In the genomic region with DNA sequence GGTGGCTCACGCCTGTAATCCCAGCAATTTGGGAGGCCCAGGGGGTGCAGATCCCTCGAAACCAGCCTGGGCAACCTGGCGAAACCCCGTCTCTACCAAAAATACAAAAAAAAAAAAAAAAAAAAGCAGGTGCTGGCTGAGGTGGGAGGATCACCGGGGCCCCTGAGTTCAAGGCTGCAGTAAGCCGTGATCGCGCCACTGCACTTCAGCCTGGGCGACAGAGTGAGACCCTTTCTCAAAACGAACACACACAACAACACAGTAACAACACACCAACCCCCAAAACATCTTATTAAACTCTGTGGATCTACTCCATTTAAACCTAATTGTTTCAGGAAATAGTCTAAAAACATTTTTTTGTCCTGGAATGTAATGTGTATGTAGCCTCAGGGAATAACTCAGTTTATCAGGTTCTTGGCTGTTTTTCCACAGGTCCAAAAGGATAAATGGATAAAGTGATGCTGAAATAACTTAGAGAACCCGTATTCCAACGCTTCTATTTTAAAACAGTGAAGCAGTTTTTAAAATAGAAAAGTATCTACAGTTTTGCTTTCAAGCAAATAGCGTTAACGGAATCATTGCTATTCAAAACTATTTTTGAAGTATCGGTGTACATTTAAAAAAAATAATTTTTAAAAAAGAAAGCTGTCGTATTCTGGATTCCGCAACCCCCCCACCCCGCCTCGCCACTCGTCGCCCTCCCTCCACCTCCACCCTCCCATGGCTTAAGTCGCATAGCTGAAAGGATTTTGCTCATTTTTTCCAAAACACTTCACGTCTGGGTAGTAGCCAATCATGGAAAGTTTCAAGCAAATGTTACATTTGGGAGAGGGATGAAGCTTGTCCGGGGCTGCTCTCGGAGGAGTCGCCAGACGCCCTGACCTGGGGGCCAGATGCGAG, we compare ENCODE assay signal across 8 cellular contexts. TPM values are rescaled to one million over a fixed set of nuclear protein-coding genes. Genes with fewer than 3 reads are reported as not detected.
DNase-seq lines count a peak whose midpoint lies in the region; ATAC-seq and TF ChIP-seq lines count a peak whose summit lies in the region.

No MANE protein-coding gene starts in this region.

- TF ChIP-seq RAD21 in Ishikawa (IDR thresholded peaks at IDR 0.05; ENCODE audit: low read depth): no peak

- H3K4me1 ChIP-seq in skeletal muscle satellite cell (ENCODE audit: control insufficient read depth, insufficient read depth, low read length): peaks cover 5% of the 10 kb centered on the region

- intact Hi-C loops in activated T-helper 2 cell treated with anti-CD3 and anti-CD28 coated beads, Interferon-gamma antibody, Interleukin-2, Interleukin-4, amounts not matched to agents 10 μg/mL and 5 μg/mL and 100 μg/mL, durations not matched to agents 14 hours and 24 hours and 36 hours (cut with micrococcal nuclease): loop anchor here (1.0 to 5.0 kb wide), 7 partner anchors 29 to 472 kb away; a partner anchor contains a TSS

- H3K27me3 Mint-ChIP-seq in activated T-helper 2 cell treated with anti-CD3 and anti-CD28 coated beads, Interferon-gamma antibody, Interleukin-2, Interleukin-4, amounts not matched to agents 10 μg/mL and 5 μg/mL and 100 μg/mL, durations not matched to agents 14 hours and 24 hours and 36 hours (ENCODE audit: low read depth): no peaks in the 10 kb centered on the region
- peaks cover 6% of the 10 kb centered on the region for H3K27me3 Mint-ChIP-seq in glutamatergic neuron (ENCODE audit: unreplicated experiment)

- peaks cover 12% of the 10 kb centered on the region for H3K36me3 ChIP-seq in skeletal muscle satellite cell (ENCODE audit: insufficient read depth, low read length)

- TF ChIP-seq CTCF in glutamatergic neuron (IDR thresholded peaks at IDR 0.05; ENCODE audit: partially characterized antibody, unreplicated experiment): no peak

- peak overlapping the region; percentile 99 for H3K4me2 ChIP-seq in skeletal muscle satellite cell (ENCODE audit: low read length)

- H3K4me1 Mint-ChIP-seq in activated T-helper 2 cell treated with anti-CD3 and anti-CD28 coated beads, Interferon-gamma antibody, Interleukin-2, Interleukin-4, amounts not matched to agents 10 μg/mL and 5 μg/mL and 100 μg/mL, durations not matched to agents 14 hours and 24 hours and 36 hours (ENCODE audit: low read depth): peaks cover 34% of the 10 kb centered on the region
- H3K4me1 Mint-ChIP-seq in glutamatergic neuron (ENCODE audit: low read depth, unreplicated experiment): peaks cover 16% of the 10 kb centered on the region

- H3K9me3 ChIP-seq in skeletal muscle satellite cell (replicated peaks; ENCODE audit: low read length): no peaks in the 10 kb centered on the region

- H3K27ac Mint-ChIP-seq in activated T-helper 2 cell treated with anti-CD3 and anti-CD28 coated beads, Interferon-gamma antibody, Interleukin-2, Interleukin-4, amounts not matched to agents 10 μg/mL and 5 μg/mL and 100 μg/mL, durations not matched to agents 14 hours and 24 hours and 36 hours: peak overlapping the region; percentile 94
- peak overlapping the region; percentile 96 for H3K27ac Mint-ChIP-seq in glutamatergic neuron (ENCODE audit: unreplicated experiment)

- ATAC-seq in GM18870 (IDR thresholded peaks at IDR 0.05; ENCODE audit: unreplicated experiment): no peak

- peak overlapping the region; percentile 85 for H3K4me3 ChIP-seq in skeletal muscle satellite cell (ENCODE audit: low read length)

- H3K27me3 ChIP-seq in skeletal muscle satellite cell (ENCODE audit: control insufficient read depth, insufficient read depth, low read length): no peaks in the 10 kb centered on the region

- H3K9ac ChIP-seq in skeletal muscle satellite cell (ENCODE audit: low read depth, low read length): peak overlapping the region; percentile 87

- H3K4me3 Mint-ChIP-seq in activated T-helper 2 cell treated with anti-CD3 and anti-CD28 coated beads, Interferon-gamma antibody, Interleukin-2, Interleukin-4, amounts not matched to agents 10 μg/mL and 5 μg/mL and 100 μg/mL, durations not matched to agents 14 hours and 24 hours and 36 hours (ENCODE audit: low read depth): peak overlapping the region; percentile 91
- H3K4me3 Mint-ChIP-seq in glutamatergic neuron (ENCODE audit: unreplicated experiment): peak overlapping the region; percentile 90

- H3K36me3 Mint-ChIP-seq in activated T-helper 2 cell treated with anti-CD3 and anti-CD28 coated beads, Interferon-gamma antibody, Interleukin-2, Interleukin-4, amounts not matched to agents 10 μg/mL and 5 μg/mL and 100 μg/mL, durations not matched to agents 14 hours and 24 hours and 36 hours (ENCODE audit: low read depth): peaks cover 27% of the 10 kb centered on the region
- H3K36me3 Mint-ChIP-seq in glutamatergic neuron (ENCODE audit: unreplicated experiment): no peaks in the 10 kb centered on the region

- DNase-seq in COLO829 (ENCODE audit: low spot score) (peak; percentile 13), glutamatergic neuron (no peak), medulla oblongata (ENCODE audit: extremely low spot score) (no peak), NCI-H69 (lab: John Stamatoyannopoulos, UW) (no peak)
- no peak for DNase-seq in activated T-helper 2 cell treated with anti-CD3 and anti-CD28 coated beads, Interferon-gamma antibody, Interleukin-2, Interleukin-4, amounts not matched to agents 10 μg/mL and 5 μg/mL and 100 μg/mL, durations not matched to agents 14 hours and 24 hours and 36 hours (ENCODE audit: low spot score)

- TF ChIP-seq EP300 in Ishikawa (IDR thresholded peaks at IDR 0.05; ENCODE audit: borderline replicate concordance): peak; percentile 14; the same call in 1 of the 2 replicates

- no peaks in the 10 kb centered on the region for H3K9me3 Mint-ChIP-seq in activated T-helper 2 cell treated with anti-CD3 and anti-CD28 coated beads, Interferon-gamma antibody, Interleukin-2, Interleukin-4, amounts not matched to agents 10 μg/mL and 5 μg/mL and 100 μg/mL, durations not matched to agents 14 hours and 24 hours and 36 hours
- peaks cover 15% of the 10 kb centered on the region for H3K9me3 Mint-ChIP-seq in glutamatergic neuron (ENCODE audit: unreplicated experiment)

TF ChIP-seq in Ishikawa, 13 proteins besides CTCF, POLR2A, EP300 and RAD21:
- TF ChIP-seq, protein P1, sequence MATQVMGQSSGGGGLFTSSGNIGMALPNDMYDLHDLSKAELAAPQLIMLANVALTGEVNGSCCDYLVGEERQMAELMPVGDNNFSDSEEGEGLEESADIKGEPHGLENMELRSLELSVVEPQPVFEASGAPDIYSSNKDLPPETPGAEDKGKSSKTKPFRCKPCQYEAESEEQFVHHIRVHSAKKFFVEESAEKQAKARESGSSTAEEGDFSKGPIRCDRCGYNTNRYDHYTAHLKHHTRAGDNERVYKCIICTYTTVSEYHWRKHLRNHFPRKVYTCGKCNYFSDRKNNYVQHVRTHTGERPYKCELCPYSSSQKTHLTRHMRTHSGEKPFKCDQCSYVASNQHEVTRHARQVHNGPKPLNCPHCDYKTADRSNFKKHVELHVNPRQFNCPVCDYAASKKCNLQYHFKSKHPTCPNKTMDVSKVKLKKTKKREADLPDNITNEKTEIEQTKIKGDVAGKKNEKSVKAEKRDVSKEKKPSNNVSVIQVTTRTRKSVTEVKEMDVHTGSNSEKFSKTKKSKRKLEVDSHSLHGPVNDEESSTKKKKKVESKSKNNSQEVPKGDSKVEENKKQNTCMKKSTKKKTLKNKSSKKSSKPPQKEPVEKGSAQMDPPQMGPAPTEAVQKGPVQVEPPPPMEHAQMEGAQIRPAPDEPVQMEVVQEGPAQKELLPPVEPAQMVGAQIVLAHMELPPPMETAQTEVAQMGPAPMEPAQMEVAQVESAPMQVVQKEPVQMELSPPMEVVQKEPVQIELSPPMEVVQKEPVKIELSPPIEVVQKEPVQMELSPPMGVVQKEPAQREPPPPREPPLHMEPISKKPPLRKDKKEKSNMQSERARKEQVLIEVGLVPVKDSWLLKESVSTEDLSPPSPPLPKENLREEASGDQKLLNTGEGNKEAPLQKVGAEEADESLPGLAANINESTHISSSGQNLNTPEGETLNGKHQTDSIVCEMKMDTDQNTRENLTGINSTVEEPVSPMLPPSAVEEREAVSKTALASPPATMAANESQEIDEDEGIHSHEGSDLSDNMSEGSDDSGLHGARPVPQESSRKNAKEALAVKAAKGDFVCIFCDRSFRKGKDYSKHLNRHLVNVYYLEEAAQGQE (IDR thresholded peaks at IDR 0.05; ENCODE audit: low read depth): no peak
- no peak for TF ChIP-seq CREB1 (IDR thresholded peaks at IDR 0.05; ENCODE audit: low read depth)
- TF ChIP-seq YY1 (IDR thresholded peaks at IDR 0.05; ENCODE audit: low read depth): no peak
- TF ChIP-seq, protein P2, sequence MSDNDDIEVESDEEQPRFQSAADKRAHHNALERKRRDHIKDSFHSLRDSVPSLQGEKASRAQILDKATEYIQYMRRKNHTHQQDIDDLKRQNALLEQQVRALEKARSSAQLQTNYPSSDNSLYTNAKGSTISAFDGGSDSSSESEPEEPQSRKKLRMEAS (IDR thresholded peaks at IDR 0.05): no peak
- no peak for TF ChIP-seq NFIC (IDR thresholded peaks at IDR 0.05)
- no peak; the same call in 1 of the 2 replicates for TF ChIP-seq TEAD4 (IDR thresholded peaks at IDR 0.05)
- TF ChIP-seq EGR1 (IDR thresholded peaks at IDR 0.05): no peak
- TF ChIP-seq ZBTB7A (IDR thresholded peaks at IDR 0.05; ENCODE audit: low read depth): no peak
- TF ChIP-seq FOXM1 (IDR thresholded peaks at IDR 0.05; ENCODE audit: borderline replicate concordance, low read depth): no peak
- TF ChIP-seq, protein P3, sequence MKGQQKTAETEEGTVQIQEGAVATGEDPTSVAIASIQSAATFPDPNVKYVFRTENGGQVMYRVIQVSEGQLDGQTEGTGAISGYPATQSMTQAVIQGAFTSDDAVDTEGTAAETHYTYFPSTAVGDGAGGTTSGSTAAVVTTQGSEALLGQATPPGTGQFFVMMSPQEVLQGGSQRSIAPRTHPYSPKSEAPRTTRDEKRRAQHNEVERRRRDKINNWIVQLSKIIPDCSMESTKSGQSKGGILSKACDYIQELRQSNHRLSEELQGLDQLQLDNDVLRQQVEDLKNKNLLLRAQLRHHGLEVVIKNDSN (IDR thresholded peaks at IDR 0.05): no peak
- no peak for TF ChIP-seq CEBPB (IDR thresholded peaks at IDR 0.05)
- TF ChIP-seq TAF1 (IDR thresholded peaks at IDR 0.05; ENCODE audit: low read depth): no peak
- TF ChIP-seq TCF12 (IDR thresholded peaks at IDR 0.05; ENCODE audit: low read depth): no peak

RNA-seq across cellular contexts. Expression of a gene that starts 0.9 kb away (rescaled TPM):
- total RNA-seq in activated T-helper 2 cell treated with anti-CD3 and anti-CD28 coated beads, Interferon-gamma antibody, Interleukin-2, Interleukin-4, amounts not matched to agents 10 μg/mL and 5 μg/mL and 100 μg/mL, durations not matched to agents 14 hours and 24 hours and 36 hours: 195 and 201 TPM in 2 replicates
- total RNA-seq in glutamatergic neuron (ENCODE audit: unreplicated experiment): 120 TPM
- total RNA-seq in skeletal muscle satellite cell (2012; rRNA removed): 112 and 116 TPM in 2 replicates
